In genomic region chr1:51214615-51215131, GRCh38 we compare ENCODE assay signal across 10 cellular contexts. TPM values are rescaled to one million over a fixed set of nuclear protein-coding genes. Genes with fewer than 3 reads are reported as not detected.
DNase-seq lines count a peak whose midpoint lies in the region; ATAC-seq and TF ChIP-seq lines count a peak whose summit lies in the region.
"Had no signal": no experiment of that assay in that cellular context is flagged by ENCODE, and none has a peak within 500 bp of the region (broad histone marks: within the 10 kb centered on the region; RNA-seq: fewer than 3 reads in every experiment).

No MANE protein-coding gene starts in this region.

- DNase-seq in GM12865 (ENCODE audit: low read depth) (peak; percentile 49), NCI-H2171 treated with DMSO at 0.1 percent for 48 hours (lab: John Stamatoyannopoulos, UW) (no peak), endothelial cell (ENCODE audit: low spot score) (no peak), sciatic nerve (ENCODE audit: low spot score) (no peak)
- DNase-seq in activated T-helper 1 cell treated with anti-CD3 and anti-CD28 coated beads, Interleukin-12 subunit alpha, Interleukin-12 subunit beta, Interleukin-2, Interleukin-4 antibody, amounts not matched to agents 30 ng/mL and 10 ng/mL and 1 ng/mL, durations not matched to agents 14 hours and 24 hours and 36 hours (ENCODE audit: low spot score), result peak; percentile 2
- DNase-seq in effector CD4-positive, alpha-beta T cell, result no peak
- DNase-seq: activated CD4-positive, alpha-beta T cell treated with anti-CD3 and anti-CD28 coated beads, Interleukin-2, amount 50 U/mL, for 1 hour; dermis blood vessel endothelial cell had no signal

- H3K9me3 Mint-ChIP-seq in activated T-helper 1 cell treated with anti-CD3 and anti-CD28 coated beads, Interleukin-12 subunit alpha, Interleukin-12 subunit beta, Interleukin-2, Interleukin-4 antibody, amounts not matched to agents 30 ng/mL and 10 ng/mL and 1 ng/mL, durations not matched to agents 14 hours and 24 hours and 36 hours, result no peaks in the 10 kb centered on the region
- H3K9me3 Mint-ChIP-seq in nephron (no peaks in the 10 kb centered on the region), endothelial cell (ENCODE audit: unreplicated experiment) (no peaks in the 10 kb centered on the region)

- peak; percentile 80 for ATAC-seq in HG03457 (IDR thresholded peaks at IDR 0.05; ENCODE audit: unreplicated experiment)
- no peak for ATAC-seq in sciatic nerve

- no peaks in the 10 kb centered on the region for H3K36me3 Mint-ChIP-seq in activated T-helper 1 cell treated with anti-CD3 and anti-CD28 coated beads, Interleukin-12 subunit alpha, Interleukin-12 subunit beta, Interleukin-2, Interleukin-4 antibody, amounts not matched to agents 30 ng/mL and 10 ng/mL and 1 ng/mL, durations not matched to agents 14 hours and 24 hours and 36 hours (ENCODE audit: low read depth)
- H3K36me3 Mint-ChIP-seq in nephron (ENCODE audit: low read depth) (no peaks in the 10 kb centered on the region), endothelial cell (ENCODE audit: low read depth, unreplicated experiment) (no peaks in the 10 kb centered on the region)

- H3K27ac Mint-ChIP-seq in activated T-helper 1 cell treated with anti-CD3 and anti-CD28 coated beads, Interleukin-12 subunit alpha, Interleukin-12 subunit beta, Interleukin-2, Interleukin-4 antibody, amounts not matched to agents 30 ng/mL and 10 ng/mL and 1 ng/mL, durations not matched to agents 14 hours and 24 hours and 36 hours, result peak overlapping the region; percentile 32
- H3K27ac Mint-ChIP-seq in nephron (peak overlapping the region in 2 of 3 experiments; percentile 35 to 62), endothelial cell (ENCODE audit: unreplicated experiment) (no peak overlapping the region)

- H3K4me3 ChIP-seq in GM12865 (ENCODE audit: low read depth, low read length), result no peak overlapping the region

- H3K4me1 Mint-ChIP-seq in activated T-helper 1 cell treated with anti-CD3 and anti-CD28 coated beads, Interleukin-12 subunit alpha, Interleukin-12 subunit beta, Interleukin-2, Interleukin-4 antibody, amounts not matched to agents 30 ng/mL and 10 ng/mL and 1 ng/mL, durations not matched to agents 14 hours and 24 hours and 36 hours (ENCODE audit: low read depth), result peaks cover 17% of the 10 kb centered on the region
- H3K4me1 Mint-ChIP-seq in nephron (peaks cover 21% of the 10 kb centered on the region), endothelial cell (ENCODE audit: unreplicated experiment) (peaks cover 3% of the 10 kb centered on the region)

- peak overlapping the region; percentile 16 for H3K4me3 Mint-ChIP-seq in activated T-helper 1 cell treated with anti-CD3 and anti-CD28 coated beads, Interleukin-12 subunit alpha, Interleukin-12 subunit beta, Interleukin-2, Interleukin-4 antibody, amounts not matched to agents 30 ng/mL and 10 ng/mL and 1 ng/mL, durations not matched to agents 14 hours and 24 hours and 36 hours
- H3K4me3 Mint-ChIP-seq in nephron (no peak overlapping the region), endothelial cell (ENCODE audit: unreplicated experiment) (no peak overlapping the region)

- H3K27me3 Mint-ChIP-seq in activated T-helper 1 cell treated with anti-CD3 and anti-CD28 coated beads, Interleukin-12 subunit alpha, Interleukin-12 subunit beta, Interleukin-2, Interleukin-4 antibody, amounts not matched to agents 30 ng/mL and 10 ng/mL and 1 ng/mL, durations not matched to agents 14 hours and 24 hours and 36 hours (ENCODE audit: insufficient read depth), result no peaks in the 10 kb centered on the region
- H3K27me3 Mint-ChIP-seq in nephron (ENCODE audit: low read depth) (no peaks in the 10 kb centered on the region), endothelial cell (ENCODE audit: unreplicated experiment) (no peaks in the 10 kb centered on the region)

- TF ChIP-seq CTCF in GM12865 (IDR thresholded peaks at IDR 0.05; ENCODE audit: insufficient read depth, low read depth, low read length, missing control alignments), result no peak
- TF ChIP-seq CTCF in nephron (IDR thresholded peaks at IDR 0.05; ENCODE audit: unreplicated experiment in 3 of 3), result no peak
- TF ChIP-seq CTCF in endothelial cell (IDR thresholded peaks at IDR 0.05; ENCODE audit: unreplicated experiment), result no peak

- intact Hi-C loops in activated T-helper 1 cell treated with anti-CD3 and anti-CD28 coated beads, Interleukin-12 subunit alpha, Interleukin-12 subunit beta, Interleukin-2, Interleukin-4 antibody, amounts not matched to agents 30 ng/mL and 10 ng/mL and 1 ng/mL, durations not matched to agents 14 hours and 24 hours and 36 hours (cut with micrococcal nuclease), result loop anchor here (5.0 kb wide), 1 partner anchor 83 kb away; no protein-coding TSS in a partner anchor
- intact Hi-C loops in sciatic nerve (cut with DNase I), result no loop called here

RNA-seq across cellular contexts. Expression of gene RNF11, which starts 21.4 kb away (rescaled TPM):
- 28.4 and 29.6 TPM in 2 replicates for total RNA-seq in activated T-helper 1 cell treated with anti-CD3 and anti-CD28 coated beads, Interleukin-12 subunit alpha, Interleukin-12 subunit beta, Interleukin-2, Interleukin-4 antibody, amounts not matched to agents 30 ng/mL and 10 ng/mL and 1 ng/mL, durations not matched to agents 14 hours and 24 hours and 36 hours
- total RNA-seq in endothelial cell (ENCODE audit: unreplicated experiment) (74.1 TPM), sciatic nerve (98.6 TPM)

Comparison
In these comparisons a context has a peak if more than half of its experiments do, and no peak if none do; other contexts are left out.
1. DNase-seq: peak in GM12865 (single experiment) and activated T-helper 1 cell treated with anti-CD3 and anti-CD28 coated beads, Interleukin-12 subunit alpha, Interleukin-12 subunit beta, Interleukin-2, Interleukin-4 antibody, amounts not matched to agents 30 ng/mL and 10 ng/mL and 1 ng/mL, durations not matched to agents 14 hours and 24 hours and 36 hours (single experiment); none in NCI-H2171 treated with DMSO at 0.1 percent for 48 hours (single experiment), effector CD4-positive, alpha-beta T cell (single experiment), endothelial cell (single experiment) and sciatic nerve (single experiment).